Comparison of ENCODE assay signal across 26 cellular contexts in the genomic region with DNA sequence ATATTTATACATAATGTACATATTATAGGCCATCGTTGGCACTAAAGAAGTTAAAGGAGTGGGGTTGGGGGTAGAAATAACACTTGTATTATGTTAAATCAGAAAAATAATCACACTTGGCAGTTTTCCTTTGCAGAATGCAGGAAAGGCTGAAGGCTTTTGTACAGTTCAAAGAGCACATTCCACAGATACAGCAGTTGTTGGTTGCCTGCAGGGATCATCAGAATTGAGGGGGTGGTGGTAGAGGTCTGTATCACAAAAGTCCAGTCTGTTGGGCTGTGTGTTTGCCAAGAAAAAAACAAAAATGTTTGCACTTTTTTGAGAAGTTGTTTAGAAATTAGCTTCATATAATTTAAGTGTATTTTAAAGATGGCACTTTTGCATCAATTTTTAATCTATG.
DNase-seq lines count a peak whose midpoint lies in the region; ATAC-seq and TF ChIP-seq lines count a peak whose summit lies in the region.
"Had no signal": no experiment of that assay in that cellular context is flagged by ENCODE, and none has a peak within 500 bp of the region (broad histone marks: within the 10 kb centered on the region; RNA-seq: fewer than 3 reads in every experiment).

No MANE protein-coding gene starts in this region.

- intact Hi-C loops in Caco-2 (cut with micrococcal nuclease; ENCODE audit: unreplicated experiment), result no loop called here

- no TSS peak for BruUV-seq in Caco-2 (replicated peaks; lab: Mats Ljungman, UMichigan)

- no peaks in the 10 kb centered on the region for H3K27me3 Mint-ChIP-seq in Caco-2 (ENCODE audit: insufficient read depth, unreplicated experiment)
- H3K27me3 Mint-ChIP-seq in T-cell, result no peaks in the 10 kb centered on the region
- H3K27me3 Mint-ChIP-seq: activated CD4-positive, alpha-beta memory T cell treated with anti-CD3 and anti-CD28 coated beads, Interleukin-2, amount 10 ng/mL, durations not matched to agents 7 days and 5 days; CD4-positive, CD25-positive, alpha-beta regulatory T cell; naive B cell; stimulated activated naive CD8-positive, alpha-beta T cell treated with anti-CD3 and anti-CD28 coated beads, Interleukin-15, Interleukin-2, amounts not matched to agents 100 ng/mL and 50 ng/mL, for 24 hours had no signal

- H3K36me3 ChIP-seq in Caco-2 (ENCODE audit: control insufficient read depth, insufficient read depth, low read length) (no peaks in the 10 kb centered on the region), adipocyte (ENCODE audit: control insufficient read depth, insufficient read depth, low read length, severe bottlenecking) (no peaks in the 10 kb centered on the region)
- H3K36me3 ChIP-seq: adrenal gland, breast epithelium, spleen had no signal

- no peaks in the 10 kb centered on the region for H3K27me3 ChIP-seq in Caco-2 (replicated peaks; ENCODE audit: control insufficient read depth, insufficient read depth, low read length)
- no peaks in the 10 kb centered on the region for H3K27me3 ChIP-seq in adipocyte (replicated peaks; ENCODE audit: control insufficient read depth, insufficient read depth, low read length)
- H3K27me3 ChIP-seq: adrenal gland, breast epithelium, spleen, testis had no signal

- no peaks in the 10 kb centered on the region for H3K9me3 Mint-ChIP-seq in Caco-2 (ENCODE audit: unreplicated experiment)
- H3K9me3 Mint-ChIP-seq in T-cell, result no peaks in the 10 kb centered on the region
- H3K9me3 Mint-ChIP-seq: activated CD4-positive, alpha-beta memory T cell treated with anti-CD3 and anti-CD28 coated beads, Interleukin-2, amount 10 ng/mL, durations not matched to agents 7 days and 5 days; H9; mesothelial cell of epicardium; naive B cell; stimulated activated naive CD8-positive, alpha-beta T cell treated with anti-CD3 and anti-CD28 coated beads, Interleukin-15, Interleukin-2, amounts not matched to agents 100 ng/mL and 50 ng/mL, for 24 hours had no signal

- POLR2A ChIA-PET in Caco-2 (lab: Charles Lee), result no interaction called here
- POLR2A ChIA-PET in T-cell (lab: Charles Lee), result no interaction called here

- H3K36me3 Mint-ChIP-seq in Caco-2 (ENCODE audit: insufficient read depth, unreplicated experiment) (no peaks in the 10 kb centered on the region), T-cell (no peaks in the 10 kb centered on the region)
- H3K36me3 Mint-ChIP-seq: CD4-positive, CD25-positive, alpha-beta regulatory T cell; mesothelial cell of epicardium; naive B cell had no signal

- H3K4me3 ChIP-seq in Caco-2 (ENCODE audit: low read depth, low read length), result no peak overlapping the region
- no peak overlapping the region for H3K4me3 ChIP-seq in adipocyte (ENCODE audit: low read length)
- H3K4me3 ChIP-seq: adrenal gland, breast epithelium, PC-9, spleen, testis had no signal

- no peak for ATAC-seq in HG02852 (IDR thresholded peaks at IDR 0.05; ENCODE audit: unreplicated experiment)
- ATAC-seq in T-cell (replicated peaks in 1 of 4), result no peak
- ATAC-seq in GM18861 (IDR thresholded peaks at IDR 0.05; ENCODE audit: unreplicated experiment), result no peak

- H3K4me1 ChIP-seq in Caco-2, result no peaks in the 10 kb centered on the region
- H3K4me1 ChIP-seq in adipocyte (ENCODE audit: control insufficient read depth, insufficient read depth, low read length), result peaks cover 12% of the 10 kb centered on the region
- H3K4me1 ChIP-seq: adrenal gland, breast epithelium, spleen, testis had no signal

- CTCF ChIA-PET in Caco-2 (lab: Charles Lee) (no interaction called here), T-cell (lab: Charles Lee) (no interaction called here)

- H3K9ac ChIP-seq in adipocyte (ENCODE audit: low read length), result no peak overlapping the region

- TF ChIP-seq CTCF in Caco-2 (IDR thresholded peaks at IDR 0.05; ENCODE audit: insufficient read depth in 1 of 2, low read depth in 1 of 2, low read length in 1 of 2, severe bottlenecking in 1 of 2, unreplicated experiment in 1 of 2), result no peak

- H3K4me1 Mint-ChIP-seq in Caco-2 (ENCODE audit: low read depth, unreplicated experiment) (peaks cover 7% of the 10 kb centered on the region), T-cell (no peaks in the 10 kb centered on the region)
- H3K4me1 Mint-ChIP-seq: activated CD4-positive, alpha-beta memory T cell treated with anti-CD3 and anti-CD28 coated beads, Interleukin-2, amount 10 ng/mL, durations not matched to agents 7 days and 5 days; CD4-positive, CD25-positive, alpha-beta regulatory T cell; naive B cell had no signal

- no peak overlapping the region for H3K27ac Mint-ChIP-seq in Caco-2 (ENCODE audit: unreplicated experiment)
- H3K27ac Mint-ChIP-seq in T-cell, result no peak overlapping the region
- H3K27ac Mint-ChIP-seq: activated CD4-positive, alpha-beta memory T cell treated with anti-CD3 and anti-CD28 coated beads, Interleukin-2, amount 10 ng/mL, durations not matched to agents 7 days and 5 days; CD4-positive, CD25-positive, alpha-beta regulatory T cell; H9; mesothelial cell of epicardium; naive B cell; stimulated activated naive CD8-positive, alpha-beta T cell treated with anti-CD3 and anti-CD28 coated beads, Interleukin-15, Interleukin-2, amounts not matched to agents 100 ng/mL and 50 ng/mL, for 24 hours had no signal

- DNase-seq in Caco-2 (peak; percentile 28 to 29), adipocyte (ENCODE audit: low read depth) (peak; percentile 38), left kidney (ENCODE audit: low read depth, low spot score) (peak; percentile 31), renal cortical epithelial cell (ENCODE audit: low read depth) (peak; percentile 49), T-cell (no peak)
- DNase-seq: activated CD4-positive, alpha-beta memory T cell treated with anti-CD3 and anti-CD28 coated beads, Interleukin-2, amount 10 ng/mL, durations not matched to agents 7 days and 5 days; activated CD4-positive, alpha-beta T cell treated with anti-CD3 and anti-CD28 coated beads for 1 hour; activated CD8-positive, alpha-beta memory T cell treated with anti-CD3 and anti-CD28 coated beads, Interleukin-2, amount 50 U/mL, for 4 hours; activated naive CD4-positive, alpha-beta T cell; adrenal gland; AML-193; CD4-positive, CD25-positive, alpha-beta regulatory T cell; H9; naive B cell; NCI-H1930; NCI-H69; occipital lobe; PC-9; spleen; stimulated activated CD8-positive, alpha-beta memory T cell treated with anti-CD3 and anti-CD28 coated beads, Interleukin-4, amount 100 ng/mL, for 48 hours; testis had no signal

- H3K9me3 ChIP-seq in Caco-2 (no peaks in the 10 kb centered on the region), adipocyte (ENCODE audit: control insufficient read depth, low read length) (no peaks in the 10 kb centered on the region)
- H3K9me3 ChIP-seq: adrenal gland, breast epithelium, spleen, testis had no signal

- no peak overlapping the region for H3K4me3 Mint-ChIP-seq in Caco-2 (ENCODE audit: unreplicated experiment)
- H3K4me3 Mint-ChIP-seq in T-cell, result no peak overlapping the region
- H3K4me3 Mint-ChIP-seq: activated CD4-positive, alpha-beta memory T cell treated with anti-CD3 and anti-CD28 coated beads, Interleukin-2, amount 10 ng/mL, durations not matched to agents 7 days and 5 days; CD4-positive, CD25-positive, alpha-beta regulatory T cell; H9; mesothelial cell of epicardium; naive B cell; stimulated activated naive CD8-positive, alpha-beta T cell treated with anti-CD3 and anti-CD28 coated beads, Interleukin-15, Interleukin-2, amounts not matched to agents 100 ng/mL and 50 ng/mL, for 24 hours had no signal

Comparison
In these comparisons a context has a peak if more than half of its experiments do, and no peak if none do; other contexts are left out.
1. DNase-seq: peak in Caco-2 (2 of 2), adipocyte (single experiment), left kidney (single experiment) and renal cortical epithelial cell (single experiment); none in T-cell (0 of 34).